8 cellular contexts compared by ENCODE assay signal in the genomic region with DNA sequence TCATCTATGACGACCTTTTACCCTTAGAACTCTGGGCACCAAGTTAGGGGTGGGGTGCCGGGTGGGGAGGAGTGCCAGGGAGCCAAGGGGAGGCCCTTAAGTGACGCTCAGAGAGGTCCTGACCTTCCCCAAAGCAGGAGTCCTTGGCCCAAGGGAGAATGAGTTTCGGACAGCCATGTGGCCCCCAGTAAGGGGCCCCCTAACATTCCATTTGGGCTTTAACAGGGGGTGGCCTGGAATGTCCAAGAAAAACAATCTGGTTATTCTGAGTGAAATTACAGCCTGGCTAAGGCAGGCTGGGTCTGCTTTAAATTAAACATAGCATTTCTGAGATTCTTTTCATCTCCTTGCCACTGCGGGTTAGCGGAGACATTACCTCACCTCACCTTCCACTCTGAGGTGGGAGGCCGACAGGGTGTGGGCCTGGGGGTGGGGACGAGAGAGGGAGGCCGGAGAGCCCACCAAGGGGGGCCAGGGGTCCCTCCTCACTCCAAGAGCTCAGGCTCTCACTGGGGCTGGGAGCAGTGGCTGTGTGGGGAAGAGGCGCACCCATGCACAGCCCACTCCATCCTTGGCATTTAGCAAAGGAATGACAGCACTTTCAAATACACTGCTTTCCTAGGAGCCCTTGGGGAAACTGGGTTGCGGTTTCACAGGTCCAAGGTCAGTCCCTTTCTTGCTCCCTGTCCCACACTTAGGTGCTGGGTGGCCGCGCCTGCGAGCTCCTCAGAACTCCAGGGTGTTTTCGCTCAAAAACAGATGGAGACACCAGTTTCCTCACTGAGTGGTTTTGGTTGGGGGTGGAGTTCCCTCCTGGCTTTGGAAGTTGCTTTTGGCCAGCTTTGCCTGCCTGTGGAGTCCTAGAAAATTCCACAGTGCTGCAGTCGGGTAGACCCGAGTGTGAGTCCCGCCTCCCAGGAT.
DNase-seq lines count a peak whose midpoint lies in the region; ATAC-seq, FAIRE-seq and TF ChIP-seq lines count a peak whose summit lies in the region.

No MANE protein-coding gene starts in this region.

- H3K4me2 ChIP-seq in A549, result peak overlapping the region; percentile 17; the same call in 1 of the 3 replicates

- TF ChIP-seq POLR2A in A549 (IDR thresholded peaks at IDR 0.05; ENCODE audit: low read length) (no peak), erythroblast (IDR thresholded peaks at IDR 0.05; ENCODE audit: low read length) (no peak)

- no peak for FAIRE-seq in A549 (lab: Jason Lieb, UNC)

- no peak for TF ChIP-seq CTCF in A549 (IDR thresholded peaks at IDR 0.05)
- TF ChIP-seq CTCF in chondrocyte (IDR thresholded peaks at IDR 0.05), result peak; percentile 3

- DNase-seq in A549 (ENCODE audit: low read depth in 1 of 2, low spot score in 1 of 2) (no peak), chondrocyte (ENCODE audit: low spot score) (peak; percentile 87), erythroblast (lab: John Stamatoyannopoulos, UW) (no peak)
- DNase-seq in stimulated activated CD4-positive, alpha-beta T cell treated with anti-CD3 and anti-CD28 coated beads, Interleukin-4, amount 100 ng/mL, for 1 hour, result no peak

- H3K27me3 ChIP-seq in HUES48 (ENCODE audit: control insufficient read depth, insufficient read depth, low read length) (no peaks in the 10 kb centered on the region), muscle layer of duodenum (ENCODE audit: low read depth, low read length) (no peaks in the 10 kb centered on the region)

- H3K4me1 Mint-ChIP-seq in chondrocyte (ENCODE audit: low read depth), result peaks cover 69% of the 10 kb centered on the region

- H3K36me3 ChIP-seq in HUES48 (ENCODE audit: control insufficient read depth, insufficient read depth, low read length), result no peaks in the 10 kb centered on the region
- no peaks in the 10 kb centered on the region for H3K36me3 ChIP-seq in muscle layer of duodenum (ENCODE audit: control insufficient read depth in 1 of 2, insufficient read depth in 2 of 2, low read length in 2 of 2)

- peak in 1 of 2 experiments; percentile 54; a peak in 3 of 6 replicates for ATAC-seq in A549
- ATAC-seq in GM21447 (IDR thresholded peaks at IDR 0.05; ENCODE audit: unreplicated experiment), result no peak
- no peak for ATAC-seq in HG03439 (IDR thresholded peaks at IDR 0.05; ENCODE audit: unreplicated experiment)

- TF ChIP-seq RAD21 in A549 (conservative IDR thresholded peaks at IDR 0.05 in 1 of 2, IDR thresholded peaks at IDR 0.05 in 1 of 2), result no peak

- TF ChIP-seq EP300 in A549 (IDR thresholded peaks at IDR 0.05), result no peak

- no peaks in the 10 kb centered on the region for H3K27me3 Mint-ChIP-seq in chondrocyte (ENCODE audit: low read depth)

- H3K4me3 ChIP-seq in A549, result no peak overlapping the region
- H3K4me3 ChIP-seq in HUES48 (ENCODE audit: low read depth, low read length), result no peak overlapping the region
- H3K4me3 ChIP-seq in muscle layer of duodenum (ENCODE audit: low read depth in 1 of 2, low read length in 2 of 2), result peak overlapping the region in 1 of 2 donors; percentile 22

- peaks cover 7% of the 10 kb centered on the region for H3K9me3 Mint-ChIP-seq in chondrocyte (ENCODE audit: low read depth)

- CTCF ChIA-PET in A549 (lab: Yijun Ruan, JAX), result interaction anchor here (0.6 to 4.8 kb wide), 3 partner anchors 81 to 126 kb away, joined by 3 to 23 read pairs (median 18); partner anchors contain the start of gene ST3GAL5

- peak overlapping the region; percentile 49 for H3K4me3 Mint-ChIP-seq in chondrocyte (ENCODE audit: unreplicated experiment)

- POLR2A ChIA-PET in A549 (lab: Yijun Ruan, JAX), result no interaction called here

- H3K27ac ChIP-seq in A549 (peak overlapping the region in 1 of 2 experiments; percentile 60; a peak in 3 of 6 replicates), HUES48 (ENCODE audit: low read depth, low read length) (peak overlapping the region; percentile 29), muscle layer of duodenum (ENCODE audit: low read length) (peak overlapping the region; percentile 67)

- H3K4me1 ChIP-seq in A549, result peaks cover 40% of the 10 kb centered on the region
- H3K4me1 ChIP-seq in HUES48 (ENCODE audit: control insufficient read depth, insufficient read depth, low read length), result peaks cover 4% of the 10 kb centered on the region
- H3K4me1 ChIP-seq in muscle layer of duodenum (ENCODE audit: control insufficient read depth in 1 of 2, insufficient read depth in 2 of 2, low read length in 2 of 2), result peaks cover 46 to 52% of the 10 kb centered on the region in 2 donors

- H3K9ac ChIP-seq in HUES48 (ENCODE audit: low read depth, low read length), result peak overlapping the region; percentile 12; the same call in 1 of the 2 replicates

- peak overlapping the region; percentile 94 for H3K27ac Mint-ChIP-seq in chondrocyte (ENCODE audit: unreplicated experiment)

- WGBS in A549 (ENCODE audit: missing lambda C conversion rate), result 75% methylated on average over 18 of the region's 18 CpGs

- H3K36me3 Mint-ChIP-seq in chondrocyte (ENCODE audit: low read depth), result peaks cover 2% of the 10 kb centered on the region

- no peaks in the 10 kb centered on the region for H3K9me3 ChIP-seq in A549
- no peaks in the 10 kb centered on the region for H3K9me3 ChIP-seq in HUES48 (ENCODE audit: control insufficient read depth, insufficient read depth, low read length)
- H3K9me3 ChIP-seq in muscle layer of duodenum (ENCODE audit: control insufficient read depth in 1 of 2, low read length in 2 of 2), result no peaks in the 10 kb centered on the region

TF ChIP-seq in A549, 52 proteins besides CTCF, POLR2A, EP300 and RAD21:
- TF ChIP-seq TP53 (CRISPR knock-in tag; IDR thresholded peaks at IDR 0.05) (no peak), RCOR1 (IDR thresholded peaks at IDR 0.05; ENCODE audit: low read depth, low read length) (no peak), RFX5 (IDR thresholded peaks at IDR 0.05) (no peak), NR3C1 (IDR thresholded peaks at IDR 0.05) (no peak), RNF2 (IDR thresholded peaks at IDR 0.05; ENCODE audit: borderline replicate concordance, low read depth) (no peak), PBX3 (IDR thresholded peaks at IDR 0.05) (no peak), BHLHE40 (IDR thresholded peaks at IDR 0.05; ENCODE audit: low read depth, low read length) (no peak), REST (IDR thresholded peaks at IDR 0.05) (no peak), FOXS1 (CRISPR knock-in tag; IDR thresholded peaks at IDR 0.05) (no peak), EHMT2 (IDR thresholded peaks at IDR 0.05; ENCODE audit: low read depth) (no peak)
- TF ChIP-seq, protein P1, sequence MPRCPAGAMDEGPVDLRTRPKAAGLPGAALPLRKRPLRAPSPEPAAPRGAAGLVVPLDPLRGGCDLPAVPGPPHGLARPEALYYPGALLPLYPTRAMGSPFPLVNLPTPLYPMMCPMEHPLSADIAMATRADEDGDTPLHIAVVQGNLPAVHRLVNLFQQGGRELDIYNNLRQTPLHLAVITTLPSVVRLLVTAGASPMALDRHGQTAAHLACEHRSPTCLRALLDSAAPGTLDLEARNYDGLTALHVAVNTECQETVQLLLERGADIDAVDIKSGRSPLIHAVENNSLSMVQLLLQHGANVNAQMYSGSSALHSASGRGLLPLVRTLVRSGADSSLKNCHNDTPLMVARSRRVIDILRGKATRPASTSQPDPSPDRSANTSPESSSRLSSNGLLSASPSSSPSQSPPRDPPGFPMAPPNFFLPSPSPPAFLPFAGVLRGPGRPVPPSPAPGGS (IDR thresholded peaks at IDR 0.05), result no peak
